In genomic region chr3:126414961-126415660, GRCh38 we compare ENCODE assay signal across 17 cellular contexts. TPM values are rescaled to one million over a fixed set of nuclear protein-coding genes. Genes with fewer than 3 reads are reported as not detected.
A peak's percentile ranks its signal among the peaks of the same experiment; 100 is the strongest.
DNase-seq lines count a peak whose midpoint lies in the region; ATAC-seq and TF ChIP-seq lines count a peak whose summit lies in the region.
"Had no signal": no experiment of that assay in that cellular context is flagged by ENCODE, and none has a peak within 500 bp of the region (broad histone marks: within the 10 kb centered on the region; RNA-seq: fewer than 3 reads in every experiment).

No MANE protein-coding gene starts in this region.

- peaks cover 40% of the 10 kb centered on the region for H3K27me3 ChIP-seq in osteoblast (ENCODE audit: insufficient read depth, low read length)

- no peak overlapping the region for H2AFZ ChIP-seq in osteoblast (ENCODE audit: low read length)
- H2AFZ ChIP-seq: GM23248 had no signal

- H4K20me1 ChIP-seq in osteoblast (ENCODE audit: insufficient read depth, low read length): no peaks in the 10 kb centered on the region

- H3K27ac ChIP-seq in osteoblast (ENCODE audit: low read depth, low read length): no peak overlapping the region
- H3K27ac ChIP-seq: BLaER1 treated with 17β-estradiol and CSF1 and Interleukin-3, amounts not matched to agents 10 nM and 100 nM; GM23248 had no signal

- H3K27ac Mint-ChIP-seq in stimulated activated naive CD8-positive, alpha-beta T cell treated with anti-CD3 and anti-CD28 coated beads, Interleukin-15, amount 100 ng/mL, for 72 hours: peak overlapping the region in 1 of 2 donors; percentile 27
- H3K27ac Mint-ChIP-seq in stimulated activated memory B cell treated with anti-CD40 and anti-IgM and Interleukin-4, amounts not matched to agents 10 μg/mL and 1 μg/mL and 100 μg/mL, for 72 hours: no peak overlapping the region
- H3K27ac Mint-ChIP-seq in endothelial cell (ENCODE audit: unreplicated experiment): no peak overlapping the region
- H3K27ac Mint-ChIP-seq: CD4-positive, CD25-positive, alpha-beta regulatory T cell; IgD-negative memory B cell had no signal

- no peaks in the 10 kb centered on the region for H3K79me2 ChIP-seq in osteoblast (ENCODE audit: insufficient read depth, low read length)

- TF ChIP-seq CTCF in osteoblast (IDR thresholded peaks at IDR 0.05; ENCODE audit: extremely low read depth, low read depth, low read length) (no peak), endothelial cell (IDR thresholded peaks at IDR 0.05; ENCODE audit: unreplicated experiment) (no peak)

- no peaks in the 10 kb centered on the region for H3K4me1 ChIP-seq in osteoblast (ENCODE audit: insufficient read depth, low read length)
- H3K4me1 ChIP-seq: BLaER1 treated with 17β-estradiol and CSF1 and Interleukin-3, amounts not matched to agents 10 nM and 100 nM had no signal

- H3K27me3 Mint-ChIP-seq in stimulated activated naive CD8-positive, alpha-beta T cell treated with anti-CD3 and anti-CD28 coated beads, Interleukin-15, amount 100 ng/mL, for 72 hours: peaks cover 69% of the 10 kb centered on the region
- peaks cover 82% of the 10 kb centered on the region for H3K27me3 Mint-ChIP-seq in stimulated activated memory B cell treated with anti-CD40 and anti-IgM and Interleukin-4, amounts not matched to agents 10 μg/mL and 1 μg/mL and 100 μg/mL, for 72 hours
- H3K27me3 Mint-ChIP-seq in endothelial cell (ENCODE audit: unreplicated experiment): peaks cover 9% of the 10 kb centered on the region

- H3K36me3 ChIP-seq in osteoblast (ENCODE audit: insufficient read depth, low read length): no peaks in the 10 kb centered on the region
- H3K36me3 ChIP-seq: BLaER1 treated with 17β-estradiol and CSF1 and Interleukin-3, amounts not matched to agents 10 nM and 100 nM had no signal

- no peaks in the 10 kb centered on the region for H3K4me1 Mint-ChIP-seq in stimulated activated naive CD8-positive, alpha-beta T cell treated with anti-CD3 and anti-CD28 coated beads, Interleukin-15, amount 100 ng/mL, for 72 hours
- H3K4me1 Mint-ChIP-seq in stimulated activated memory B cell treated with anti-CD40 and anti-IgM and Interleukin-4, amounts not matched to agents 10 μg/mL and 1 μg/mL and 100 μg/mL, for 72 hours: peaks cover 2% of the 10 kb centered on the region
- no peaks in the 10 kb centered on the region for H3K4me1 Mint-ChIP-seq in endothelial cell (ENCODE audit: unreplicated experiment)
- H3K4me1 Mint-ChIP-seq: CD4-positive, CD25-positive, alpha-beta regulatory T cell; IgD-negative memory B cell had no signal

- no peaks in the 10 kb centered on the region for H3K9me3 ChIP-seq in osteoblast (ENCODE audit: low read depth, low read length)
- H3K9me3 ChIP-seq: BLaER1 treated with 17β-estradiol and CSF1 and Interleukin-3, amounts not matched to agents 10 nM and 100 nM had no signal

- H3K36me3 Mint-ChIP-seq in stimulated activated memory B cell treated with anti-CD40 and anti-IgM and Interleukin-4, amounts not matched to agents 10 μg/mL and 1 μg/mL and 100 μg/mL, for 72 hours: no peaks in the 10 kb centered on the region
- H3K36me3 Mint-ChIP-seq in endothelial cell (ENCODE audit: low read depth, unreplicated experiment): no peaks in the 10 kb centered on the region
- H3K36me3 Mint-ChIP-seq: CD4-positive, CD25-positive, alpha-beta regulatory T cell had no signal

- H3K9me3 Mint-ChIP-seq in stimulated activated naive CD8-positive, alpha-beta T cell treated with anti-CD3 and anti-CD28 coated beads, Interleukin-15, amount 100 ng/mL, for 72 hours: no peaks in the 10 kb centered on the region
- no peaks in the 10 kb centered on the region for H3K9me3 Mint-ChIP-seq in stimulated activated memory B cell treated with anti-CD40 and anti-IgM and Interleukin-4, amounts not matched to agents 10 μg/mL and 1 μg/mL and 100 μg/mL, for 72 hours
- H3K9me3 Mint-ChIP-seq in endothelial cell (ENCODE audit: unreplicated experiment): no peaks in the 10 kb centered on the region
- H3K9me3 Mint-ChIP-seq: H9, IgD-negative memory B cell had no signal

- H3K4me3 Mint-ChIP-seq in stimulated activated naive CD8-positive, alpha-beta T cell treated with anti-CD3 and anti-CD28 coated beads, Interleukin-15, amount 100 ng/mL, for 72 hours: no peak overlapping the region
- H3K4me3 Mint-ChIP-seq in stimulated activated memory B cell treated with anti-CD40 and anti-IgM and Interleukin-4, amounts not matched to agents 10 μg/mL and 1 μg/mL and 100 μg/mL, for 72 hours: no peak overlapping the region
- H3K4me3 Mint-ChIP-seq in endothelial cell (ENCODE audit: unreplicated experiment): no peak overlapping the region
- H3K4me3 Mint-ChIP-seq: H9, IgD-negative memory B cell had no signal

- no peak overlapping the region for H3K4me2 ChIP-seq in osteoblast (ENCODE audit: insufficient read depth, low read length)
- H3K4me2 ChIP-seq: BLaER1 treated with 17β-estradiol and CSF1 and Interleukin-3, amounts not matched to agents 10 nM and 100 nM had no signal

- ATAC-seq in stimulated activated naive CD8-positive, alpha-beta T cell treated with anti-CD3 and anti-CD28 coated beads, Interleukin-15, amount 100 ng/mL, for 72 hours: peak; percentile 21
- no peak for ATAC-seq in stimulated activated naive CD8-positive, alpha-beta T cell treated with anti-CD3 and anti-CD28 coated beads, Interleukin-15, Interleukin-2, amounts not matched to agents 100 U/mL and 50 U/mL, for 24 hours
- ATAC-seq in stimulated activated memory B cell treated with anti-CD40 and anti-IgM and Interleukin-4, amounts not matched to agents 10 μg/mL and 1 μg/mL and 100 μg/mL, for 72 hours: peak; percentile 22
- ATAC-seq: GM12878 had no signal

- H3K4me3 ChIP-seq in osteoblast (ENCODE audit: insufficient read depth, low read length): no peak overlapping the region
- H3K4me3 ChIP-seq: BLaER1 treated with 17β-estradiol and CSF1 and Interleukin-3, amounts not matched to agents 10 nM and 100 nM; GM12878; GM23248 had no signal

- no peak for DNase-seq in stimulated activated naive CD8-positive, alpha-beta T cell treated with anti-CD3 and anti-CD28 coated beads, Interleukin-15, amount 100 ng/mL, for 72 hours
- no peak for DNase-seq in stimulated activated naive CD8-positive, alpha-beta T cell treated with anti-CD3 and anti-CD28 coated beads, Interleukin-15, Interleukin-2, amounts not matched to agents 100 U/mL and 50 U/mL, for 24 hours
- DNase-seq in osteoblast (ENCODE audit: insufficient read length, low spot score, missing footprints) (peak; percentile 50), kidney tubule cell (ENCODE audit: low spot score) (no peak), amniotic stem cell (lab: John Stamatoyannopoulos, UW) (no peak), endothelial cell (ENCODE audit: low spot score) (no peak)
- DNase-seq: ACHN; CD4-positive, CD25-positive, alpha-beta regulatory T cell; DMS79; GM23248; H9 had no signal

RNA-seq across cellular contexts. Expression of gene CFAP100, which starts 20.4 kb away (rescaled TPM):
- total RNA-seq in osteoblast: not detected in 2 replicates
- not detected for total RNA-seq in endothelial cell (ENCODE audit: unreplicated experiment)
- total RNA-seq: A172; CD4-positive, CD25-positive, alpha-beta regulatory T cell; G401; GM12878; GM23248 had no signal

RNA-seq across cellular contexts. Expression of gene KLF15, which starts 57.9 kb away (rescaled TPM):
- total RNA-seq in osteoblast (4.3 and 4.4 TPM in 2 replicates), endothelial cell (ENCODE audit: unreplicated experiment) (0.67 TPM)
- total RNA-seq: CD4-positive, CD25-positive, alpha-beta regulatory T cell had no signal
